In genomic region chr18:69889009-69889408, GRCh38 we compare ENCODE assay signal across 17 cellular contexts. TPM values are rescaled to one million over a fixed set of nuclear protein-coding genes. Genes with fewer than 3 reads are reported as not detected.
DNase-seq lines count a peak whose midpoint lies in the region; ATAC-seq and TF ChIP-seq lines count a peak whose summit lies in the region.
"Had no signal": no experiment of that assay in that cellular context is flagged by ENCODE, and none has a peak within 500 bp of the region (broad histone marks: within the 10 kb centered on the region; RNA-seq: fewer than 3 reads in every experiment).

No MANE protein-coding gene starts in this region.

- TF ChIP-seq CTCF in osteoblast (IDR thresholded peaks at IDR 0.05; ENCODE audit: extremely low read depth, low read depth, low read length) = no peak

- intact Hi-C loops in activated naive CD4-positive, alpha-beta T cell treated with anti-CD3 and anti-CD28 coated beads for 36 hours (cut with micrococcal nuclease) = loop anchor here (1.0 kb wide), 3 partner anchors 8 to 69 kb away; no protein-coding TSS in a partner anchor

- H3K27me3 Mint-ChIP-seq in activated naive CD4-positive, alpha-beta T cell treated with anti-CD3 and anti-CD28 coated beads for 36 hours (ENCODE audit: low read depth) = no peaks in the 10 kb centered on the region
- no peaks in the 10 kb centered on the region for H3K27me3 Mint-ChIP-seq in activated CD4-positive, alpha-beta memory T cell treated with anti-CD3 and anti-CD28 coated beads, Interleukin-2, amount 10 ng/mL, durations not matched to agents 7 days and 5 days
- no peaks in the 10 kb centered on the region for H3K27me3 Mint-ChIP-seq in stimulated activated naive B cell treated with anti-CD40 and anti-IgM and Interleukin-4, amounts not matched to agents 10 μg/mL and 1 μg/mL and 100 μg/mL, for 72 hours

- H3K9me3 Mint-ChIP-seq in activated naive CD4-positive, alpha-beta T cell treated with anti-CD3 and anti-CD28 coated beads for 36 hours = peaks cover 4% of the 10 kb centered on the region
- peaks cover 11% of the 10 kb centered on the region for H3K9me3 Mint-ChIP-seq in activated CD4-positive, alpha-beta memory T cell treated with anti-CD3 and anti-CD28 coated beads, Interleukin-2, amount 10 ng/mL, durations not matched to agents 7 days and 5 days
- peaks cover 1 to 4% of the 10 kb centered on the region in 2 donors for H3K9me3 Mint-ChIP-seq in stimulated activated naive B cell treated with anti-CD40 and anti-IgM and Interleukin-4, amounts not matched to agents 10 μg/mL and 1 μg/mL and 100 μg/mL, for 72 hours

- H3K27ac ChIP-seq in osteoblast (ENCODE audit: low read depth, low read length) = no peak overlapping the region
- H3K27ac ChIP-seq in SJCRH30 = no peak overlapping the region
- H3K27ac ChIP-seq: suprapubic skin had no signal

- H3K27me3 ChIP-seq in osteoblast (ENCODE audit: insufficient read depth, low read length) (no peaks in the 10 kb centered on the region), SJCRH30 (no peaks in the 10 kb centered on the region)
- H3K27me3 ChIP-seq: suprapubic skin had no signal

- peak overlapping the region; percentile 12 for H3K27ac Mint-ChIP-seq in activated naive CD4-positive, alpha-beta T cell treated with anti-CD3 and anti-CD28 coated beads for 36 hours
- H3K27ac Mint-ChIP-seq in activated CD4-positive, alpha-beta memory T cell treated with anti-CD3 and anti-CD28 coated beads, Interleukin-2, amount 10 ng/mL, durations not matched to agents 7 days and 5 days = peak overlapping the region; percentile 56
- peak overlapping the region; percentile 34 for H3K27ac Mint-ChIP-seq in stimulated activated naive B cell treated with anti-CD40 and anti-IgM and Interleukin-4, amounts not matched to agents 10 μg/mL and 1 μg/mL and 100 μg/mL, for 72 hours
- H3K27ac Mint-ChIP-seq: memory B cell had no signal

- DNase-seq in activated naive CD4-positive, alpha-beta T cell treated with anti-CD3 and anti-CD28 coated beads for 36 hours = peak; percentile 38
- no peak for DNase-seq in activated naive CD4-positive, alpha-beta T cell treated with anti-CD3 and anti-CD28 coated beads, Interleukin-2, amount 50 U/mL, for 16 hours
- DNase-seq in activated CD4-positive, alpha-beta memory T cell treated with anti-CD3 and anti-CD28 coated beads, Interleukin-2, amount 10 ng/mL, durations not matched to agents 7 days and 5 days = no peak
- no peak for DNase-seq in stimulated activated naive B cell treated with anti-CD40 and anti-IgM and Interleukin-4, amounts not matched to agents 10 μg/mL and 1 μg/mL and 100 μg/mL, for 72 hours
- DNase-seq in osteoblast (ENCODE audit: insufficient read length, low spot score, missing footprints) = no peak
- DNase-seq in SW480 (ENCODE audit: low spot score) = no peak
- no peak for DNase-seq in SJCRH30
- DNase-seq: AML-193, GDM1, MM.1S, NCI-H2029 treated with DMSO at 0.1 percent for 48 hours, NCI-H510A treated with DMSO at 0.1 percent for 48 hours, SIG-M5 had no signal

- H3K9me3 ChIP-seq in osteoblast (ENCODE audit: low read depth, low read length) (no peaks in the 10 kb centered on the region), SJCRH30 (replicated peaks) (no peaks in the 10 kb centered on the region)
- H3K9me3 ChIP-seq: suprapubic skin had no signal

- H3K4me2 ChIP-seq in osteoblast (ENCODE audit: insufficient read depth, low read length) = no peak overlapping the region

- H3K36me3 Mint-ChIP-seq in activated naive CD4-positive, alpha-beta T cell treated with anti-CD3 and anti-CD28 coated beads for 36 hours (ENCODE audit: low read depth) = peaks cover 31% of the 10 kb centered on the region
- peaks cover 74% of the 10 kb centered on the region for H3K36me3 Mint-ChIP-seq in activated CD4-positive, alpha-beta memory T cell treated with anti-CD3 and anti-CD28 coated beads, Interleukin-2, amount 10 ng/mL, durations not matched to agents 7 days and 5 days (ENCODE audit: low read depth)
- peaks cover 0 to 7% of the 10 kb centered on the region in 2 donors for H3K36me3 Mint-ChIP-seq in stimulated activated naive B cell treated with anti-CD40 and anti-IgM and Interleukin-4, amounts not matched to agents 10 μg/mL and 1 μg/mL and 100 μg/mL, for 72 hours

- CTCF ChIA-PET in activated naive CD4-positive, alpha-beta T cell treated with anti-CD3 and anti-CD28 coated beads for 36 hours (lab: Charles Lee) = no interaction called here
- CTCF ChIA-PET in activated CD4-positive, alpha-beta memory T cell treated with anti-CD3 and anti-CD28 coated beads, Interleukin-2, amount 10 ng/mL, durations not matched to agents 7 days and 5 days (lab: Charles Lee) = interaction anchor here (1.6 kb wide), 1 partner anchor 67 kb away, joined by 3 read pairs; no protein-coding TSS in a partner anchor

- POLR2A ChIA-PET in activated CD4-positive, alpha-beta memory T cell treated with anti-CD3 and anti-CD28 coated beads, Interleukin-2, amount 10 ng/mL, durations not matched to agents 7 days and 5 days (lab: Charles Lee) = interaction anchor here (1.3 to 3.2 kb wide), 2 partner anchors 9 to 67 kb away, joined by 4 to 13 read pairs; no protein-coding TSS in a partner anchor

- no peak overlapping the region for H3K4me3 Mint-ChIP-seq in activated naive CD4-positive, alpha-beta T cell treated with anti-CD3 and anti-CD28 coated beads for 36 hours
- H3K4me3 Mint-ChIP-seq in activated CD4-positive, alpha-beta memory T cell treated with anti-CD3 and anti-CD28 coated beads, Interleukin-2, amount 10 ng/mL, durations not matched to agents 7 days and 5 days = no peak overlapping the region
- no peak overlapping the region for H3K4me3 Mint-ChIP-seq in stimulated activated naive B cell treated with anti-CD40 and anti-IgM and Interleukin-4, amounts not matched to agents 10 μg/mL and 1 μg/mL and 100 μg/mL, for 72 hours
- H3K4me3 Mint-ChIP-seq: memory B cell had no signal

- H2AFZ ChIP-seq in osteoblast (ENCODE audit: low read length) = no peak overlapping the region

- H4K20me1 ChIP-seq in osteoblast (ENCODE audit: insufficient read depth, low read length) = no peaks in the 10 kb centered on the region

- H3K4me1 ChIP-seq in osteoblast (ENCODE audit: insufficient read depth, low read length) (no peaks in the 10 kb centered on the region), SJCRH30 (no peaks in the 10 kb centered on the region)
- H3K4me1 ChIP-seq: suprapubic skin had no signal

- H3K4me1 Mint-ChIP-seq in activated naive CD4-positive, alpha-beta T cell treated with anti-CD3 and anti-CD28 coated beads for 36 hours (ENCODE audit: low read depth) = peaks cover 69% of the 10 kb centered on the region
- H3K4me1 Mint-ChIP-seq in activated CD4-positive, alpha-beta memory T cell treated with anti-CD3 and anti-CD28 coated beads, Interleukin-2, amount 10 ng/mL, durations not matched to agents 7 days and 5 days = peaks cover 77% of the 10 kb centered on the region
- peaks cover 0 to 3% of the 10 kb centered on the region in 2 donors for H3K4me1 Mint-ChIP-seq in stimulated activated naive B cell treated with anti-CD40 and anti-IgM and Interleukin-4, amounts not matched to agents 10 μg/mL and 1 μg/mL and 100 μg/mL, for 72 hours

- H3K4me3 ChIP-seq in osteoblast (ENCODE audit: insufficient read depth, low read length) (no peak overlapping the region), SJCRH30 (no peak overlapping the region)
- H3K4me3 ChIP-seq: suprapubic skin had no signal

- no peaks in the 10 kb centered on the region for H3K36me3 ChIP-seq in osteoblast (ENCODE audit: insufficient read depth, low read length)
- no peaks in the 10 kb centered on the region for H3K36me3 ChIP-seq in SJCRH30
- H3K36me3 ChIP-seq: suprapubic skin had no signal

- peak; percentile 20 for ATAC-seq in GM18909 (IDR thresholded peaks at IDR 0.05; ENCODE audit: poor library complexity, unreplicated experiment)
- ATAC-seq in stimulated activated naive B cell treated with anti-CD40 and anti-IgM and Interleukin-4, amounts not matched to agents 10 μg/mL and 1 μg/mL and 100 μg/mL, for 72 hours (replicated peaks) = peak; percentile 29 to 32
- ATAC-seq: HCT116 had no signal

- H3K79me2 ChIP-seq in osteoblast (ENCODE audit: insufficient read depth, low read length) = no peaks in the 10 kb centered on the region

RNA-seq across cellular contexts. Expression of gene CD226, which starts 58.7 kb away (rescaled TPM):
- total RNA-seq in activated naive CD4-positive, alpha-beta T cell treated with anti-CD3 and anti-CD28 coated beads for 36 hours = 10 to 100 TPM; 19.4 to 19.9 TPM
- 100 to 1,000 TPM; 102 to 111 TPM for total RNA-seq in activated CD4-positive, alpha-beta memory T cell treated with anti-CD3 and anti-CD28 coated beads, Interleukin-2, amount 10 ng/mL, durations not matched to agents 7 days and 5 days
- total RNA-seq in osteoblast = under 0.01 and 0.36 TPM in 2 replicates
- 0.10 TPM in 1 of 2 replicates, not detected in the other for total RNA-seq in SJCRH30 (2014; rRNA removed; shearing (Covaris generic))

Comparison
In these comparisons a context has a peak if more than half of its experiments do, and no peak if none do; other contexts are left out.
1. RNA of gene CD226, which starts 58.7 kb away (total RNA-seq): 102 to 111 TPM in activated CD4-positive, alpha-beta memory T cell treated with anti-CD3 and anti-CD28 coated beads, Interleukin-2, amount 10 ng/mL, durations not matched to agents 7 days and 5 days and 19.4 to 19.9 TPM in activated naive CD4-positive, alpha-beta T cell treated with anti-CD3 and anti-CD28 coated beads for 36 hours; under 0.01 to 0.36 TPM in osteoblast and 0.10 TPM in SJCRH30; every median in the first group is over 10 times any median in the second.
2. Peak in every context shown above with its lines, with median percentiles within 50 percentile points of each other: H3K27ac Mint-ChIP-seq.